11 cellular contexts compared by ENCODE assay signal in genomic region chr4:24778427-24779225, GRCh38. TPM values are rescaled to one million over a fixed set of nuclear protein-coding genes. Genes with fewer than 3 reads are reported as not detected.
DNase-seq lines count a peak whose midpoint lies in the region; ATAC-seq and TF ChIP-seq lines count a peak whose summit lies in the region.
"Had no signal": no experiment of that assay in that cellular context is flagged by ENCODE, and none has a peak within 500 bp of the region (broad histone marks: within the 10 kb centered on the region; RNA-seq: fewer than 3 reads in every experiment).

No MANE protein-coding gene starts in this region.

- in situ Hi-C loops in HAP-1 (cut with MboI; ENCODE audit: low sequenced_read_pairs) = no loop called here

- no peak overlapping the region for H3K4me3 ChIP-seq in uterus
- H3K4me3 ChIP-seq in HAP-1 = no peak overlapping the region

- H3K4me1 ChIP-seq in uterus (peaks cover 10 to 11% of the 10 kb centered on the region in 2 donors), HAP-1 (no peaks in the 10 kb centered on the region)

- DNase-seq in HT1080 (ENCODE audit: low read depth) = peak; percentile 54
- DNase-seq in brain pericyte (ENCODE audit: low read depth, low spot score) = peak; percentile 71
- peak; percentile 95 for DNase-seq in iris pigment epithelial cell (ENCODE audit: low read depth)
- DNase-seq in uterus = peak; percentile 72 to 91
- no peak for DNase-seq in HAP-1 (ENCODE audit: low spot score in 2 of 2)
- DNase-seq in stimulated activated naive CD8-positive, alpha-beta T cell treated with anti-CD3 and anti-CD28 coated beads, Interleukin-15, amount 100 ng/mL, for 72 hours = no peak
- DNase-seq: activated B cell treated with CpG ODN at 0.5 μM for 24 hours, islet precursor cell, NCI-H2029 treated with DMSO at 0.1 percent for 48 hours had no signal

- H3K9me3 ChIP-seq in uterus = no peaks in the 10 kb centered on the region
- H3K9me3 ChIP-seq in HAP-1 = no peaks in the 10 kb centered on the region
- H3K9me3 ChIP-seq: neutrophil had no signal

- TF ChIP-seq CTCF in uterus (IDR thresholded peaks at IDR 0.05) = no peak

- H3K36me3 ChIP-seq in uterus = no peaks in the 10 kb centered on the region
- no peaks in the 10 kb centered on the region for H3K36me3 ChIP-seq in HAP-1 (replicated peaks)
- H3K36me3 ChIP-seq: neutrophil had no signal

- no peak overlapping the region for H3K27ac Mint-ChIP-seq in activated T-helper 17 cell treated with anti-CD3 and anti-CD28 coated beads, Interleukin-2, amount 50 U/mL, for 72 hours
- no peak overlapping the region for H3K27ac Mint-ChIP-seq in stimulated activated naive CD8-positive, alpha-beta T cell treated with anti-CD3 and anti-CD28 coated beads, Interleukin-15, amount 100 ng/mL, for 72 hours
- H3K27ac Mint-ChIP-seq: activated B cell treated with CpG ODN at 0.5 μM for 24 hours had no signal

- no peak for ATAC-seq in activated T-helper 17 cell treated with anti-CD3 and anti-CD28 coated beads, Interleukin-2, amount 50 U/mL, for 72 hours (replicated peaks)
- no peak for ATAC-seq in stimulated activated naive CD8-positive, alpha-beta T cell treated with anti-CD3 and anti-CD28 coated beads, Interleukin-15, amount 100 ng/mL, for 72 hours

- H3K27me3 Mint-ChIP-seq in activated T-helper 17 cell treated with anti-CD3 and anti-CD28 coated beads, Interleukin-2, amount 50 U/mL, for 72 hours = peaks cover 10% of the 10 kb centered on the region
- no peaks in the 10 kb centered on the region for H3K27me3 Mint-ChIP-seq in stimulated activated naive CD8-positive, alpha-beta T cell treated with anti-CD3 and anti-CD28 coated beads, Interleukin-15, amount 100 ng/mL, for 72 hours
- H3K27me3 Mint-ChIP-seq: activated B cell treated with CpG ODN at 0.5 μM for 24 hours had no signal

- peaks cover 4% of the 10 kb centered on the region for H3K9me3 Mint-ChIP-seq in activated T-helper 17 cell treated with anti-CD3 and anti-CD28 coated beads, Interleukin-2, amount 50 U/mL, for 72 hours
- peaks cover 0 to 2% of the 10 kb centered on the region in 2 donors for H3K9me3 Mint-ChIP-seq in stimulated activated naive CD8-positive, alpha-beta T cell treated with anti-CD3 and anti-CD28 coated beads, Interleukin-15, amount 100 ng/mL, for 72 hours
- H3K9me3 Mint-ChIP-seq: activated B cell treated with CpG ODN at 0.5 μM for 24 hours had no signal

- intact Hi-C loops in uterus (cut with DNase I; ENCODE audit: low total_unique reads) = no loop called here

- no peaks in the 10 kb centered on the region for H3K36me3 Mint-ChIP-seq in activated T-helper 17 cell treated with anti-CD3 and anti-CD28 coated beads, Interleukin-2, amount 50 U/mL, for 72 hours (ENCODE audit: low read depth)

- peak overlapping the region; percentile 60 to 80 for H3K27ac ChIP-seq in uterus
- H3K27ac ChIP-seq: neutrophil had no signal

- H3K27me3 ChIP-seq in uterus (no peaks in the 10 kb centered on the region), HAP-1 (ENCODE audit: low read depth) (no peaks in the 10 kb centered on the region)
- H3K27me3 ChIP-seq: neutrophil had no signal

- TF ChIP-seq POLR2A in uterus (IDR thresholded peaks at IDR 0.05) = no peak

- no peaks in the 10 kb centered on the region for H3K4me1 Mint-ChIP-seq in activated T-helper 17 cell treated with anti-CD3 and anti-CD28 coated beads, Interleukin-2, amount 50 U/mL, for 72 hours
- no peaks in the 10 kb centered on the region for H3K4me1 Mint-ChIP-seq in stimulated activated naive CD8-positive, alpha-beta T cell treated with anti-CD3 and anti-CD28 coated beads, Interleukin-15, amount 100 ng/mL, for 72 hours
- H3K4me1 Mint-ChIP-seq: activated B cell treated with CpG ODN at 0.5 μM for 24 hours had no signal

- no peak overlapping the region for H3K4me3 Mint-ChIP-seq in activated T-helper 17 cell treated with anti-CD3 and anti-CD28 coated beads, Interleukin-2, amount 50 U/mL, for 72 hours
- no peak overlapping the region for H3K4me3 Mint-ChIP-seq in stimulated activated naive CD8-positive, alpha-beta T cell treated with anti-CD3 and anti-CD28 coated beads, Interleukin-15, amount 100 ng/mL, for 72 hours
- H3K4me3 Mint-ChIP-seq: activated B cell treated with CpG ODN at 0.5 μM for 24 hours had no signal

RNA-seq across cellular contexts. Expression of gene SOD3, which starts 16.7 kb away (rescaled TPM):
- total RNA-seq in HT1080 (2014; rRNA removed; shearing (Covaris generic)) = 0.07 TPM in 1 of 2 replicates, not detected in the other
- 0.18 and 0.53 TPM in 2 replicates for polyA plus RNA-seq in HT1080 (2015; cell fraction: cytosol; rRNA removed)
- polyA plus RNA-seq in HT1080 (2015; cell fraction: nucleus; rRNA removed) = 0.45 TPM in 1 of 2 replicates, not detected in the other
- total RNA-seq in uterus = 10 to 100 TPM; 34.4 to 78.6 (median 68.0) TPM
- total RNA-seq in activated T-helper 17 cell treated with anti-CD3 and anti-CD28 coated beads, Interleukin-2, amount 50 U/mL, for 72 hours = not detected
- total RNA-seq: activated B cell treated with CpG ODN at 0.5 μM for 24 hours had no signal

Comparison
In these comparisons a context has a peak if more than half of its experiments do, and no peak if none do; other contexts are left out.
1. DNase-seq: peak in HT1080 (single experiment), brain pericyte (single experiment), iris pigment epithelial cell (single experiment) and uterus (2 of 2); none in HAP-1 (0 of 2) and stimulated activated naive CD8-positive, alpha-beta T cell treated with anti-CD3 and anti-CD28 coated beads, Interleukin-15, amount 100 ng/mL, for 72 hours (0 of 2).
2. RNA of gene SOD3, which starts 16.7 kb away (total RNA-seq): 34.4 to 78.6 TPM in uterus; 0.07 TPM in HT1080 and not detected in activated T-helper 17 cell treated with anti-CD3 and anti-CD28 coated beads, Interleukin-2, amount 50 U/mL, for 72 hours; every median in the first group is over 10 times any median in the second.